ENCODE assay signal across 2 cellular contexts in the genomic region with DNA sequence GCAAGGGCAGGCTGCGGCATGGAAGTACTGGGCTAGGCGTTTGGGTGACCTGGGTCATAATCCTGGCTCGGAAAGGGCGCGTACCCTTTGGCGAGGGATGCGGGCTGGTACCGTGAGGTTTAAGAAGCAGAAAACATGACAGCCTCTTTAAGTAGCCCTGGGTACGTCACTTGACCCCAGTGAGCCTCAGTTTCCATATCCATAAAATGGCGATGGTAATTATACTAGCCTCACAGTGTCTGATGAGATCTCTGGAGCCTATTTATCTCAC.
TF ChIP-seq lines count a peak whose summit lies in the region.

No MANE protein-coding gene starts in this region.

TF ChIP-seq in SK-N-SH, 30 proteins besides CTCF, POLR2A, EP300 and RAD21 (continued from another document):
- TF ChIP-seq FOSL2 (IDR thresholded peaks at IDR 0.05; ENCODE audit: borderline replicate concordance, low read depth) (no peak), POLR2AphosphoS5 (IDR thresholded peaks at IDR 0.05; ENCODE audit: low read depth, low read length) (no peak), GATA2 (CRISPR knock-in tag; IDR thresholded peaks at IDR 0.05) (no peak), JUND (IDR thresholded peaks at IDR 0.05) (no peak), MEF2A (IDR thresholded peaks at IDR 0.05; ENCODE audit: borderline replicate concordance, low read depth) (no peak), RFX5 (IDR thresholded peaks at IDR 0.05; ENCODE audit: low read length) (no peak)
TF ChIP-seq in SK-N-SH: peak in this region for 0.

TF ChIP-seq in SK-N-SH treated with all-trans-retinoic acid at 6 μM for 48 hours, 23 proteins besides CTCF, POLR2A, EP300 and RAD21 (continued from another document):
- no peak for TF ChIP-seq RARB (CRISPR knock-in tag; IDR thresholded peaks at IDR 0.05)
- TF ChIP-seq, protein P1, sequence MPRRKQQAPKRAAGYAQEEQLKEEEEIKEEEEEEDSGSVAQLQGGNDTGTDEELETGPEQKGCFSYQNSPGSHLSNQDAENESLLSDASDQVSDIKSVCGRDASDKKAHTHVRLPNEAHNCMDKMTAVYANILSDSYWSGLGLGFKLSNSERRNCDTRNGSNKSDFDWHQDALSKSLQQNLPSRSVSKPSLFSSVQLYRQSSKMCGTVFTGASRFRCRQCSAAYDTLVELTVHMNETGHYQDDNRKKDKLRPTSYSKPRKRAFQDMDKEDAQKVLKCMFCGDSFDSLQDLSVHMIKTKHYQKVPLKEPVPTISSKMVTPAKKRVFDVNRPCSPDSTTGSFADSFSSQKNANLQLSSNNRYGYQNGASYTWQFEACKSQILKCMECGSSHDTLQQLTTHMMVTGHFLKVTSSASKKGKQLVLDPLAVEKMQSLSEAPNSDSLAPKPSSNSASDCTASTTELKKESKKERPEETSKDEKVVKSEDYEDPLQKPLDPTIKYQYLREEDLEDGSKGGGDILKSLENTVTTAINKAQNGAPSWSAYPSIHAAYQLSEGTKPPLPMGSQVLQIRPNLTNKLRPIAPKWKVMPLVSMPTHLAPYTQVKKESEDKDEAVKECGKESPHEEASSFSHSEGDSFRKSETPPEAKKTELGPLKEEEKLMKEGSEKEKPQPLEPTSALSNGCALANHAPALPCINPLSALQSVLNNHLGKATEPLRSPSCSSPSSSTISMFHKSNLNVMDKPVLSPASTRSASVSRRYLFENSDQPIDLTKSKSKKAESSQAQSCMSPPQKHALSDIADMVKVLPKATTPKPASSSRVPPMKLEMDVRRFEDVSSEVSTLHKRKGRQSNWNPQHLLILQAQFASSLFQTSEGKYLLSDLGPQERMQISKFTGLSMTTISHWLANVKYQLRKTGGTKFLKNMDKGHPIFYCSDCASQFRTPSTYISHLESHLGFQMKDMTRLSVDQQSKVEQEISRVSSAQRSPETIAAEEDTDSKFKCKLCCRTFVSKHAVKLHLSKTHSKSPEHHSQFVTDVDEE (CRISPR knock-in tag; IDR thresholded peaks at IDR 0.05) = no peak
